Comparison of ENCODE assay signal across 9 cellular contexts in the genomic region with DNA sequence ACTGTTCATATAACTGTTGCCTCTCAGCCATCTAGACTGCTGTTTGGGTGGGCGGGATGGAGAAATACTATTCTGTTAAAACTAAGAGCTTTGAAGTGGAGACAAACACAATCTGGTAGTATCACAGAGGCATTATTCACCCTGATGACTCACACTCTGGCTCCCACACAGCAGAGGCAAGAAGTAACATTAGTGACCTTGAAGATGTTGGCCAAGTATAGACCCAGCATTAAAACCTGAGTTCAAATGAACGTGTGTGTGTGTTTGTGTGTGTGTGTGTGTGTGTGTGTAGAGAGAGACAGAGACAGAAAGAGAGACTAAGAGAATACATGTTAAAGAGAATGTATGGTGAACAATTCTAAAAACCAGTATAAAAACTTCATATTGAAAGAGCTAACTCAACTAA. TPM values are rescaled to one million over a fixed set of nuclear protein-coding genes. Genes with fewer than 3 reads are reported as not detected.
DNase-seq lines count a peak whose midpoint lies in the region; ATAC-seq and TF ChIP-seq lines count a peak whose summit lies in the region.
"Had no signal": no experiment of that assay in that cellular context is flagged by ENCODE, and none has a peak within 500 bp of the region (broad histone marks: within the 10 kb centered on the region; RNA-seq: fewer than 3 reads in every experiment).

No MANE protein-coding gene starts in this region.

- H3K4me3 Mint-ChIP-seq in activated CD8-positive, alpha-beta T cell treated with anti-CD3 and anti-CD28 coated beads, Interleukin-2, amount 10 ng/mL, durations not matched to agents 7 days and 5 days: peak overlapping the region; percentile 81

- TF ChIP-seq CTCF in BJ (IDR thresholded peaks at IDR 0.05; ENCODE audit: insufficient read depth, low read depth, low read length) (no peak), IMR-90 (conservative IDR thresholded peaks at IDR 0.05; ENCODE audit: low read depth, low read length) (no peak), fibroblast of mammary gland (conservative IDR thresholded peaks at IDR 0.05; ENCODE audit: control insufficient read depth, insufficient read depth, low read depth, low read length) (no peak)

- no peaks in the 10 kb centered on the region for H4K20me1 ChIP-seq in IMR-90 (ENCODE audit: insufficient read depth, low read length)

- no peak overlapping the region for H3K18ac ChIP-seq in IMR-90 (ENCODE audit: low read depth, low read length)

- H3K23ac ChIP-seq in IMR-90 (ENCODE audit: low read depth, low read length): no peak overlapping the region

- no peak overlapping the region for H3K9ac ChIP-seq in IMR-90 (ENCODE audit: low read depth, low read length)

- no peak overlapping the region for H2BK20ac ChIP-seq in IMR-90 (ENCODE audit: low read depth, low read length)

- H4K5ac ChIP-seq in IMR-90 (ENCODE audit: low read depth, low read length): no peak overlapping the region

- no peak overlapping the region for H2AFZ ChIP-seq in IMR-90 (replicated peaks; ENCODE audit: low read length, poor library complexity)

- no peak overlapping the region for H3K4me3 ChIP-seq in BJ (ENCODE audit: low read depth, low read length)
- H3K4me3 ChIP-seq in IMR-90 (ENCODE audit: insufficient read depth, low read depth, low read length): no peak overlapping the region
- H3K4me3 ChIP-seq in fibroblast of mammary gland (ENCODE audit: control insufficient read depth, low read depth, low read length): no peak overlapping the region
- H3K4me3 ChIP-seq: thoracic aorta had no signal

- no peaks in the 10 kb centered on the region for H3K27me3 Mint-ChIP-seq in activated CD8-positive, alpha-beta T cell treated with anti-CD3 and anti-CD28 coated beads, Interleukin-2, amount 10 ng/mL, durations not matched to agents 7 days and 5 days (ENCODE audit: low read depth)

- no peak overlapping the region for H3K56ac ChIP-seq in IMR-90 (ENCODE audit: extremely low read depth, insufficient read depth, low read length)

- peaks cover 7% of the 10 kb centered on the region for H3K36me3 Mint-ChIP-seq in activated CD8-positive, alpha-beta T cell treated with anti-CD3 and anti-CD28 coated beads, Interleukin-2, amount 10 ng/mL, durations not matched to agents 7 days and 5 days (ENCODE audit: low read depth)

- ATAC-seq in IMR-90 (ENCODE audit: low read depth) (peak; percentile 80), HG03520 (IDR thresholded peaks at IDR 0.05; ENCODE audit: unreplicated experiment) (no peak)
- ATAC-seq in activated CD8-positive, alpha-beta T cell treated with anti-CD3 and anti-CD28 coated beads, Interleukin-2, amount 10 ng/mL, durations not matched to agents 7 days and 5 days: peak; percentile 67

- no peak overlapping the region for H2AK5ac ChIP-seq in IMR-90 (ENCODE audit: low read depth, low read length)

- CTCF ChIA-PET in BJ (lab: Yijun Ruan, JAX) (interaction anchor here (1.0 kb wide), 1 partner anchor 38 kb away, joined by 3 read pairs; no protein-coding TSS in a partner anchor), IMR-90 (lab: Yijun Ruan, JAX) (interaction anchor here (1.0 to 1.2 kb wide), 2 partner anchors 14 to 22 kb away, joined by 3 to 5 read pairs; partner anchors contain the start of gene ACVR1)
- CTCF ChIA-PET in activated CD8-positive, alpha-beta T cell treated with anti-CD3 and anti-CD28 coated beads, Interleukin-2, amount 10 ng/mL, durations not matched to agents 7 days and 5 days (lab: Charles Lee): interaction anchor here (1.0 to 7.6 kb wide), 7 partner anchors 10 to 597 kb away, joined by 3 to 73 read pairs (median 4); partner anchors contain the start of gene ACVR1

- H2BK120ac ChIP-seq in IMR-90 (ENCODE audit: low read depth, low read length): no peak overlapping the region

- no peaks in the 10 kb centered on the region for H3K9me3 ChIP-seq in IMR-90 (ENCODE audit: control insufficient read depth, insufficient read depth, low read length)
- H3K9me3 ChIP-seq: thoracic aorta had no signal

- no peaks in the 10 kb centered on the region for H3K9me1 ChIP-seq in IMR-90 (ENCODE audit: insufficient read depth, low read length)

- BruUV-seq in IMR-90 (replicated peaks; lab: Mats Ljungman, UMichigan): no TSS peak

- H4K8ac ChIP-seq in IMR-90 (ENCODE audit: low read depth in 2 of 2, low read length in 2 of 2): no peak overlapping the region

- dilution Hi-C loops in IMR-90 (cut with HindIII; ENCODE audit: low sequenced_read_pairs, unreplicated experiment): no loop called here

- peaks cover 3% of the 10 kb centered on the region for H3K4me1 ChIP-seq in IMR-90 (ENCODE audit: control insufficient read depth, insufficient read depth, low read length)

- no peaks in the 10 kb centered on the region for H3K79me1 ChIP-seq in IMR-90 (ENCODE audit: low read depth in 1 of 2, low read length in 2 of 2)

- H2AK9ac ChIP-seq in IMR-90 (replicated peaks; ENCODE audit: low read depth, low read length, poor library complexity): no peak overlapping the region

- intact Hi-C loops in IMR-90 (cut with micrococcal nuclease): loop anchor here (10.0 kb wide), 1 partner anchor 404 kb away; no protein-coding TSS in a partner anchor

- TF ChIP-seq POLR2A in IMR-90 (IDR thresholded peaks at IDR 0.05; ENCODE audit: low read depth, low read length): no peak

- peak overlapping the region; percentile 98 for H3K27ac Mint-ChIP-seq in activated CD8-positive, alpha-beta T cell treated with anti-CD3 and anti-CD28 coated beads, Interleukin-2, amount 10 ng/mL, durations not matched to agents 7 days and 5 days

- DNase-seq in BJ (ENCODE audit: low read depth) (peak; percentile 55), IMR-90 (peak; percentile 95), fibroblast of mammary gland (ENCODE audit: low read depth) (peak; percentile 95), SW 1271 (lab: John Stamatoyannopoulos, UW) (no peak), Kasumi-1 (lab: John Stamatoyannopoulos, UW) (no peak)
- DNase-seq in activated CD8-positive, alpha-beta T cell treated with anti-CD3 and anti-CD28 coated beads, Interleukin-2, amount 10 ng/mL, durations not matched to agents 7 days and 5 days: peak; percentile 65
- DNase-seq in stimulated activated CD4-positive, alpha-beta T cell treated with anti-CD3 and anti-CD28 coated beads, TNF-alpha, amount 100 ng/mL, for 24 hours (ENCODE audit: low read depth in 3 of 3): peak; percentile 47 to 72 (median 59)

- H3K4ac ChIP-seq in IMR-90 (ENCODE audit: low read depth, low read length): no peak overlapping the region

- POLR2A ChIA-PET in BJ (lab: Charles Lee): no interaction called here
- POLR2A ChIA-PET in IMR-90 (lab: Charles Lee; ENCODE audit: unreplicated experiment): no interaction called here
- POLR2A ChIA-PET in activated CD8-positive, alpha-beta T cell treated with anti-CD3 and anti-CD28 coated beads, Interleukin-2, amount 10 ng/mL, durations not matched to agents 7 days and 5 days (lab: Charles Lee): interaction anchor here (0.6 to 4.9 kb wide), 9 partner anchors 7 to 883 kb away, joined by 3 to 71 read pairs (median 4); partner anchors contain the start of genes ACVR1 and CYTIP

- H3K14ac ChIP-seq in IMR-90 (replicated peaks; ENCODE audit: low read depth, low read length): no peak overlapping the region

- peaks cover 74% of the 10 kb centered on the region for H3K4me1 Mint-ChIP-seq in activated CD8-positive, alpha-beta T cell treated with anti-CD3 and anti-CD28 coated beads, Interleukin-2, amount 10 ng/mL, durations not matched to agents 7 days and 5 days (ENCODE audit: low read depth)

- H3K27ac ChIP-seq in IMR-90 (ENCODE audit: insufficient read depth, low read length): no peak overlapping the region
- H3K27ac ChIP-seq: thoracic aorta had no signal

- H3K27me3 ChIP-seq in BJ (ENCODE audit: control insufficient read depth, insufficient read depth, low read length) (no peaks in the 10 kb centered on the region), IMR-90 (ENCODE audit: control insufficient read depth, insufficient read depth, low read length) (no peaks in the 10 kb centered on the region)

- no peak overlapping the region for H2BK5ac ChIP-seq in IMR-90 (ENCODE audit: low read depth, low read length, poor library complexity, severe bottlenecking)

- H3K4me2 ChIP-seq in IMR-90 (ENCODE audit: low read depth, low read length): no peak overlapping the region

- H4K91ac ChIP-seq in IMR-90 (ENCODE audit: insufficient read depth, low read depth, low read length): no peak overlapping the region

- TF ChIP-seq RAD21 in IMR-90 (IDR thresholded peaks at IDR 0.05; ENCODE audit: low read length): no peak

- H3K36me3 ChIP-seq in BJ (ENCODE audit: control insufficient read depth, insufficient read depth, low read length): no peaks in the 10 kb centered on the region
- no peaks in the 10 kb centered on the region for H3K36me3 ChIP-seq in IMR-90 (ENCODE audit: control insufficient read depth, insufficient read depth, low read length)
- H3K36me3 ChIP-seq: thoracic aorta had no signal

- no peak overlapping the region for H2BK15ac ChIP-seq in IMR-90 (ENCODE audit: low read depth, low read length)

- in situ Hi-C loops in IMR-90 (cut with MboI; ENCODE audit: low sequenced_read_pairs): no loop called here

- H3K9me3 Mint-ChIP-seq in activated CD8-positive, alpha-beta T cell treated with anti-CD3 and anti-CD28 coated beads, Interleukin-2, amount 10 ng/mL, durations not matched to agents 7 days and 5 days (ENCODE audit: insufficient read depth): no peaks in the 10 kb centered on the region

- no CpG with 5 or more reads among the region's 2 CpGs for WGBS in IMR-90 (ENCODE audit: extremely low coverage in 2 of 2, insufficient read length in 1 of 2), 2 experiments

TF ChIP-seq in IMR-90, 13 proteins besides CTCF, POLR2A, EP300 and RAD21:
- peak; percentile 32; the same call in 1 of the 2 replicates for TF ChIP-seq BHLHE40 (IDR thresholded peaks at IDR 0.05; ENCODE audit: low read depth, low read length)
- TF ChIP-seq FOS (IDR thresholded peaks at IDR 0.05; ENCODE audit: low read depth, low read length): peak; percentile 92
- TF ChIP-seq MAFK (IDR thresholded peaks at IDR 0.05; ENCODE audit: low read depth, low read length): no peak
- TF ChIP-seq CEBPB (IDR thresholded peaks at IDR 0.05; ENCODE audit: low read depth, low read length): peak; percentile 54
TF ChIP-seq in IMR-90: peak in this region for 3.

RNA-seq across cellular contexts. Expression of gene ACVR1, which starts 22.5 kb away (rescaled TPM):
- polyA plus RNA-seq in BJ (2011; rRNA removed) (28.5 and 38.0 TPM in 2 replicates), IMR-90 (2012; rRNA removed) (32.0 and 40.8 TPM in 2 replicates)
- polyA minus RNA-seq in BJ (2011; rRNA and poly(A)+ RNA removed): 29.5 and 31.1 TPM in 2 replicates
- 21.1 and 24.2 TPM in 2 replicates for total RNA-seq in IMR-90 (2012; rRNA removed)
- 24.3 and 50.9 TPM in 2 replicates for polyA plus RNA-seq in IMR-90 (2012; cell fraction: cytosol; rRNA removed)
- polyA plus RNA-seq in IMR-90 (2012; cell fraction: nucleus; rRNA removed; ENCODE audit: low replicate concordance): 13.1 and 33.6 TPM in 2 replicates
- 10 to 100 TPM; 10.7 to 13.6 TPM for total RNA-seq in activated CD8-positive, alpha-beta T cell treated with anti-CD3 and anti-CD28 coated beads, Interleukin-2, amount 10 ng/mL, durations not matched to agents 7 days and 5 days

Comparison
In these comparisons a context has a peak if more than half of its experiments do, and no peak if none do; other contexts are left out.
1. DNase-seq: peak in BJ (single experiment), IMR-90 (single experiment), activated CD8-positive, alpha-beta T cell treated with anti-CD3 and anti-CD28 coated beads, Interleukin-2, amount 10 ng/mL, durations not matched to agents 7 days and 5 days (single experiment), fibroblast of mammary gland (single experiment) and stimulated activated CD4-positive, alpha-beta T cell treated with anti-CD3 and anti-CD28 coated beads, TNF-alpha, amount 100 ng/mL, for 24 hours (3 of 3); none in SW 1271 (0 of 2) and Kasumi-1 (0 of 2).